Comparison of ENCODE assay signal across 19 cellular contexts in genomic region chr2:39164089-39164488, GRCh38.
"Had no signal": no experiment of that assay in that cellular context is flagged by ENCODE, and none has a peak within 500 bp of the region (broad histone marks: within the 10 kb centered on the region; RNA-seq: fewer than 3 reads in every experiment).

No MANE protein-coding gene starts in this region.

- ATAC-seq: activated CD8-positive, alpha-beta T cell treated with anti-CD3 and anti-CD28 coated beads for 36 hours; gastrocnemius medialis; heart left ventricle; left lung; natural killer cell treated with Interleukin-12 subunit alpha and Interleukin-12 subunit beta and Interleukin-15 and Interleukin-18, amount 100 ng/mL, for 72 hours; sciatic nerve; stimulated activated memory B cell treated with anti-CD40 and anti-IgM and Interleukin-4, amounts not matched to agents 10 μg/mL and 1 μg/mL and 100 μg/mL, for 72 hours had no signal

- H3K36me3 Mint-ChIP-seq: mesothelial cell of epicardium; natural killer cell treated with Interleukin-12 subunit alpha and Interleukin-12 subunit beta and Interleukin-15 and Interleukin-18, amount 100 ng/mL, for 72 hours; stimulated activated memory B cell treated with anti-CD40 and anti-IgM and Interleukin-4, amounts not matched to agents 10 μg/mL and 1 μg/mL and 100 μg/mL, for 72 hours had no signal

- H3K27me3 Mint-ChIP-seq: activated CD8-positive, alpha-beta T cell treated with anti-CD3 and anti-CD28 coated beads for 36 hours; activated T-cell treated with anti-CD3 and anti-CD28 coated beads, Interleukin-2, amount 50 U/mL, for 24 hours; stimulated activated memory B cell treated with anti-CD40 and anti-IgM and Interleukin-4, amounts not matched to agents 10 μg/mL and 1 μg/mL and 100 μg/mL, for 72 hours had no signal

- DNase-seq: activated CD4-positive, alpha-beta T cell treated with anti-CD3 and anti-CD28 coated beads, Interleukin-2, amount 10 ng/mL, durations not matched to agents 24 days and 14 days; activated CD4-positive, CD25-positive, alpha-beta regulatory T cell; activated CD8-positive, alpha-beta T cell treated with anti-CD3 and anti-CD28 coated beads for 36 hours; activated naive CD4-positive, alpha-beta T cell treated with Interleukin-2 at 50 U/mL for 16 hours; activated naive CD8-positive, alpha-beta T cell treated with anti-CD3 and anti-CD28 coated beads, Interleukin-2, amount 10 ng/mL, durations not matched to agents 7 days and 5 days; activated T-cell treated with anti-CD3 and anti-CD28 coated beads, Interleukin-2, amount 50 U/mL, for 24 hours; anterior cingulate cortex; gastrocnemius medialis; heart left ventricle; left lung; stimulated activated CD4-positive, alpha-beta T cell treated with anti-CD3 and anti-CD28 coated beads, Interleukin-4, amount 100 ng/mL, for 4 hours; T-helper 9 cell had no signal

- H3K27ac Mint-ChIP-seq: activated CD4-positive, alpha-beta T cell treated with anti-CD3 and anti-CD28 coated beads, Interleukin-2, amount 10 ng/mL, durations not matched to agents 24 days and 14 days; activated CD8-positive, alpha-beta T cell treated with anti-CD3 and anti-CD28 coated beads for 36 hours; activated naive CD8-positive, alpha-beta T cell treated with anti-CD3 and anti-CD28 coated beads, Interleukin-2, amount 10 ng/mL, durations not matched to agents 7 days and 5 days; activated T-cell treated with anti-CD3 and anti-CD28 coated beads, Interleukin-2, amount 50 U/mL, for 24 hours; activated T-helper 2 cell treated with anti-CD3 and anti-CD28 coated beads, Interferon-gamma antibody, Interleukin-2, Interleukin-4, amounts not matched to agents 10 μg/mL and 5 μg/mL and 100 μg/mL, durations not matched to agents 14 hours and 24 hours and 36 hours; mesothelial cell of epicardium; natural killer cell treated with Interleukin-12 subunit alpha and Interleukin-12 subunit beta and Interleukin-15 and Interleukin-18, amount 100 ng/mL, for 72 hours; stimulated activated memory B cell treated with anti-CD40 and anti-IgM and Interleukin-4, amounts not matched to agents 10 μg/mL and 1 μg/mL and 100 μg/mL, for 72 hours had no signal

- H3K4me3 ChIP-seq: coronary artery, gastrocnemius medialis, heart left ventricle, left lung, tibial nerve had no signal

- H3K4me1 Mint-ChIP-seq: stimulated activated memory B cell treated with anti-CD40 and anti-IgM and Interleukin-4, amounts not matched to agents 10 μg/mL and 1 μg/mL and 100 μg/mL, for 72 hours had no signal

- H3K9me3 Mint-ChIP-seq: activated CD8-positive, alpha-beta T cell treated with anti-CD3 and anti-CD28 coated beads for 36 hours; activated T-cell treated with anti-CD3 and anti-CD28 coated beads, Interleukin-2, amount 50 U/mL, for 24 hours; mesothelial cell of epicardium; natural killer cell treated with Interleukin-12 subunit alpha and Interleukin-12 subunit beta and Interleukin-15 and Interleukin-18, amount 100 ng/mL, for 72 hours had no signal

- H3K4me3 Mint-ChIP-seq: activated CD4-positive, alpha-beta T cell treated with anti-CD3 and anti-CD28 coated beads, Interleukin-2, amount 10 ng/mL, durations not matched to agents 24 days and 14 days; activated CD8-positive, alpha-beta T cell treated with anti-CD3 and anti-CD28 coated beads for 36 hours; activated naive CD8-positive, alpha-beta T cell treated with anti-CD3 and anti-CD28 coated beads, Interleukin-2, amount 10 ng/mL, durations not matched to agents 7 days and 5 days; activated T-cell treated with anti-CD3 and anti-CD28 coated beads, Interleukin-2, amount 50 U/mL, for 24 hours; mesothelial cell of epicardium; natural killer cell treated with Interleukin-12 subunit alpha and Interleukin-12 subunit beta and Interleukin-15 and Interleukin-18, amount 100 ng/mL, for 72 hours; stimulated activated memory B cell treated with anti-CD40 and anti-IgM and Interleukin-4, amounts not matched to agents 10 μg/mL and 1 μg/mL and 100 μg/mL, for 72 hours had no signal
